In the genomic region with DNA sequence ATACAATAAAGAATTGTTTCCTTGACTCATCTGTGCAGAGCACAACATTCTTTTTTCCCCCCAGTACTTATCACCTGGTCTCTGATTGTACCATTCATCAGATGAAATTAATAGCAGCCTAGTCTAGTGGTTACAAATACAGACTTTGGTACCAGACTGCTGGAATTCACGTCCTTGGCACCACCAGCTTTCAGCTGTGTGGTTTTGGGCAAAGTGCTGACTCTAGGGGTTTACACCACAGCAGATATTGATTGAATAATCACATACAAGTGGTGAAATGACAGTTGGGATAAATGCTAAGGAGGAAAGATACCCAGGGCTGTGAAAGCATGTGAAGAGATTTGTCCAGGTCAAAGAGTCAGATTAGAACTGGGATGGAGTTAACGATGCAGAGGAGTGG, we compare ENCODE assay signal across 29 cellular contexts.
"Had no signal": no experiment of that assay in that cellular context is flagged by ENCODE, and none has a peak within 500 bp of the region (broad histone marks: within the 10 kb centered on the region; RNA-seq: fewer than 3 reads in every experiment).

No MANE protein-coding gene starts in this region.

- H3K9me3 Mint-ChIP-seq: nephron, neural crest cell had no signal

- DNase-seq: heart left ventricle; kidney glomerular epithelial cell; left cardiac atrium; left lung; lower lobe of right lung; mammary epithelial cell; mesenchymal stem cell; mucosa of descending colon; naive thymus-derived CD8-positive, alpha-beta T cell; occipital lobe; right lobe of liver; stimulated activated CD4-positive, alpha-beta T cell treated with anti-CD3 and anti-CD28 coated beads, Interleukin-12 subunit alpha, Interleukin-12 subunit beta, amount 100 ng/mL, for 4 hours; stimulated activated CD4-positive, alpha-beta T cell treated with anti-CD3 and anti-CD28 coated beads, Interleukin-15, amount 100 ng/mL, for 24 hours; stimulated activated CD4-positive, alpha-beta T cell treated with anti-CD3 and anti-CD28 coated beads, Interleukin-2, amount 100 ng/mL, for 24 hours; stimulated activated CD4-positive, alpha-beta T cell treated with anti-CD3 and anti-CD28 coated beads, Interleukin-4, amount 100 ng/mL, for 1 hour; stimulated activated naive B cell treated with anti-CD40 and anti-IgM and Interleukin-4, amounts not matched to agents 10 μg/mL and 1 μg/mL and 100 μg/mL, for 72 hours; stimulated activated naive CD8-positive, alpha-beta T cell treated with anti-CD3 and anti-CD28 coated beads, Interleukin-15, Interleukin-2, amounts not matched to agents 100 U/mL and 50 U/mL, for 24 hours; stomach; testis; thyroid gland; transverse colon; upper lobe of left lung had no signal

- H2AFZ ChIP-seq: parathyroid adenoma had no signal

- H3K36me3 ChIP-seq: heart left ventricle, left lung, lower lobe of right lung, neutrophil, right atrium auricular region, right lobe of liver, stomach, thyroid gland, transverse colon, upper lobe of left lung, vagina had no signal

- H3K4me3 Mint-ChIP-seq: naive thymus-derived CD8-positive, alpha-beta T cell; nephron; neural crest cell; stimulated activated naive B cell treated with anti-CD40 and anti-IgM and Interleukin-4, amounts not matched to agents 10 μg/mL and 1 μg/mL and 100 μg/mL, for 72 hours had no signal

- ATAC-seq: heart left ventricle; left lung; lower lobe of right lung; mucosa of descending colon; naive thymus-derived CD8-positive, alpha-beta T cell; stimulated activated naive B cell treated with anti-CD40 and anti-IgM and Interleukin-4, amounts not matched to agents 10 μg/mL and 1 μg/mL and 100 μg/mL, for 72 hours; stimulated activated naive CD8-positive, alpha-beta T cell treated with anti-CD3 and anti-CD28 coated beads, Interleukin-15, Interleukin-2, amounts not matched to agents 100 U/mL and 50 U/mL, for 24 hours had no signal

- H3K4me1 ChIP-seq: heart left ventricle, parathyroid adenoma, right atrium auricular region, right lobe of liver, thyroid gland had no signal

- H3K27me3 ChIP-seq: heart left ventricle, left lung, neutrophil, right atrium auricular region, right lobe of liver, stomach, testis, thyroid gland, transverse colon, upper lobe of left lung, vagina had no signal

- H3K4me1 Mint-ChIP-seq: naive thymus-derived CD8-positive, alpha-beta T cell; stimulated activated naive B cell treated with anti-CD40 and anti-IgM and Interleukin-4, amounts not matched to agents 10 μg/mL and 1 μg/mL and 100 μg/mL, for 72 hours had no signal

- H3K79me2 ChIP-seq: parathyroid adenoma had no signal

- H3K4me3 ChIP-seq: heart left ventricle, left lung, lower lobe of right lung, mucosa of descending colon, right atrium auricular region, right lobe of liver, skin epidermis, stomach, testis, thyroid gland, transverse colon, upper lobe of left lung, vagina had no signal

- H3K27ac ChIP-seq: heart left ventricle, left lung, lower lobe of right lung, neutrophil, parathyroid adenoma, right atrium auricular region, right lobe of liver, skin epidermis, stomach, testis, thyroid gland, transverse colon, upper lobe of left lung, vagina had no signal

- H3K9me3 ChIP-seq: heart left ventricle, left lung, lower lobe of right lung, mucosa of descending colon, neutrophil, right atrium auricular region, right lobe of liver, stomach, testis, thyroid gland, transverse colon, upper lobe of left lung, vagina had no signal

- H3K36me3 Mint-ChIP-seq: naive thymus-derived CD8-positive, alpha-beta T cell; stimulated activated naive B cell treated with anti-CD40 and anti-IgM and Interleukin-4, amounts not matched to agents 10 μg/mL and 1 μg/mL and 100 μg/mL, for 72 hours had no signal

- H3K27me3 Mint-ChIP-seq: naive thymus-derived CD8-positive, alpha-beta T cell; stimulated activated naive B cell treated with anti-CD40 and anti-IgM and Interleukin-4, amounts not matched to agents 10 μg/mL and 1 μg/mL and 100 μg/mL, for 72 hours had no signal

- H3K27ac Mint-ChIP-seq: naive thymus-derived CD8-positive, alpha-beta T cell; stimulated activated naive B cell treated with anti-CD40 and anti-IgM and Interleukin-4, amounts not matched to agents 10 μg/mL and 1 μg/mL and 100 μg/mL, for 72 hours had no signal
